In the genomic region with DNA sequence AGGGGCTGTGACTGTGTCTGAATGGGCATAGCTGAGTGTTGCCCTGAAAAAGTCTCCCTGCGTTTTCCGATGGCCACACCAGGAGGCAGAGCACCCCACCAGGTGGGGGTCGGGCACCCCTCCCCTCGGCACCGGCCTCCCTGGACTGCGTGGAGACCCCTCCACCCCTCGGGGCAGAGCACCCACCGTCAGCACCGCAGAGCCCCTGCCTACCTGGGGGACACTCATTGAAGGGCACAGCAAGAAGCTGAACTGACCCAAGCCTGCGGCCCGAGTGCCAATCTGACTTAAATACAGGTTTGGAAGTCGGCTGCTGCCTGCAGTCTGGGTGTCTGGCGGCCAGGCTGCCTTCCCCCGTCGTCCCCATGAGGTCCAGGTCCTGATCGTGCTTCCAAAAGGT, we compare ENCODE assay signal across 22 cellular contexts.
DNase-seq lines count a peak whose midpoint lies in the region; ATAC-seq and TF ChIP-seq lines count a peak whose summit lies in the region.
"Had no signal": no experiment of that assay in that cellular context is flagged by ENCODE, and none has a peak within 500 bp of the region (broad histone marks: within the 10 kb centered on the region; RNA-seq: fewer than 3 reads in every experiment).

No MANE protein-coding gene starts in this region.

- no peak overlapping the region for H3K4me3 Mint-ChIP-seq in activated CD8-positive, alpha-beta memory T cell treated with anti-CD3 and anti-CD28 coated beads, Interleukin-2, amount 10 ng/mL, durations not matched to agents 7 days and 5 days
- H3K4me3 Mint-ChIP-seq: CD4-positive, alpha-beta T cell; GM23338 had no signal

- no peak overlapping the region for H3K27ac ChIP-seq in spleen
- H3K27ac ChIP-seq: RWPE1 had no signal

- CTCF ChIA-PET in activated CD8-positive, alpha-beta memory T cell treated with anti-CD3 and anti-CD28 coated beads, Interleukin-2, amount 10 ng/mL, durations not matched to agents 7 days and 5 days (lab: Charles Lee): no interaction called here

- peak; percentile 35 for DNase-seq in activated CD8-positive, alpha-beta memory T cell treated with anti-CD3 and anti-CD28 coated beads, Interleukin-2, amount 10 ng/mL, durations not matched to agents 7 days and 5 days
- no peak for DNase-seq in activated CD8-positive, alpha-beta memory T cell treated with anti-CD3 and anti-CD28 coated beads, Interleukin-2, amount 50 U/mL, for 4 hours
- DNase-seq in H7 (peak; percentile 33), left lobe of liver (ENCODE audit: low spot score) (peak; percentile 21), spleen (peak; percentile 48), mucosa of descending colon (no peak)
- no peak for DNase-seq in stimulated activated CD4-positive, alpha-beta T cell treated with anti-CD3 and anti-CD28 coated beads, Interleukin-12 subunit alpha, Interleukin-12 subunit beta, amount 100 ng/mL, for 4 hours
- DNase-seq: BE2C, DMS153, Kasumi-1, NCI-H1048, NCI-H1436 treated with DMSO at 0.1 percent for 48 hours, NCI-H2029, NCI-H345, NCI-H524 treated with DMSO at 0.1 percent for 48 hours had no signal

- H3K4me1 Mint-ChIP-seq in activated CD8-positive, alpha-beta memory T cell treated with anti-CD3 and anti-CD28 coated beads, Interleukin-2, amount 10 ng/mL, durations not matched to agents 7 days and 5 days: no peaks in the 10 kb centered on the region

- no peaks in the 10 kb centered on the region for H3K9me3 Mint-ChIP-seq in activated CD8-positive, alpha-beta memory T cell treated with anti-CD3 and anti-CD28 coated beads, Interleukin-2, amount 10 ng/mL, durations not matched to agents 7 days and 5 days (ENCODE audit: low read depth)
- H3K9me3 Mint-ChIP-seq: CD4-positive, alpha-beta T cell; GM23338 had no signal

- H3K27me3 ChIP-seq in H7 (ENCODE audit: control insufficient read depth, insufficient read depth, low read length): no peaks in the 10 kb centered on the region
- peaks cover 0 to 20% (median 0%) of the 10 kb centered on the region in 7 donors for H3K27me3 ChIP-seq in spleen (replicated peaks in 1 of 7)
- H3K27me3 ChIP-seq: BE2C, MG63 had no signal

- no peak for TF ChIP-seq POLR2A in spleen (IDR thresholded peaks at IDR 0.05)

- H3K27me3 Mint-ChIP-seq in activated CD8-positive, alpha-beta memory T cell treated with anti-CD3 and anti-CD28 coated beads, Interleukin-2, amount 10 ng/mL, durations not matched to agents 7 days and 5 days: no peaks in the 10 kb centered on the region
- H3K27me3 Mint-ChIP-seq: CD4-positive, alpha-beta T cell had no signal

- H3K27ac Mint-ChIP-seq in activated CD8-positive, alpha-beta memory T cell treated with anti-CD3 and anti-CD28 coated beads, Interleukin-2, amount 10 ng/mL, durations not matched to agents 7 days and 5 days: no peak overlapping the region
- H3K27ac Mint-ChIP-seq: CD4-positive, alpha-beta T cell; GM23338 had no signal

- intact Hi-C loops in spleen (cut with DNase I; ENCODE audit: low total_unique reads) (no loop called here), mucosa of descending colon (cut with DNase I, micrococcal nuclease) (loop anchor here in 1 of 2 donors (10.0 kb wide), 1 partner anchor 63 kb away; no protein-coding TSS in a partner anchor)

- 81 to 91% (median 88%) methylated on average over 15 to 16 of the region's 16 CpGs for WGBS in spleen, 5 donors

- H3K4me1 ChIP-seq in spleen (peaks cover 0 to under 1% (median 0%) of the 10 kb centered on the region in 6 donors), mucosa of descending colon (ENCODE audit: low read depth) (no peaks in the 10 kb centered on the region)
- H3K4me1 ChIP-seq: BE2C had no signal

- H3K36me3 Mint-ChIP-seq in activated CD8-positive, alpha-beta memory T cell treated with anti-CD3 and anti-CD28 coated beads, Interleukin-2, amount 10 ng/mL, durations not matched to agents 7 days and 5 days: no peaks in the 10 kb centered on the region

- H3K4me3 ChIP-seq in H7 (ENCODE audit: insufficient read depth, low read depth, low read length): no peak overlapping the region
- H3K4me3 ChIP-seq in spleen: no peak overlapping the region
- H3K4me3 ChIP-seq in mucosa of descending colon: no peak overlapping the region
- H3K4me3 ChIP-seq: GM12878, GM23338, MG63 had no signal

- ATAC-seq in activated CD8-positive, alpha-beta memory T cell treated with anti-CD3 and anti-CD28 coated beads, Interleukin-2, amount 10 ng/mL, durations not matched to agents 7 days and 5 days: no peak
- no peak for ATAC-seq in left lobe of liver
- no peak for ATAC-seq in mucosa of descending colon
- no peak for ATAC-seq in HG02938 (IDR thresholded peaks at IDR 0.05; ENCODE audit: unreplicated experiment)
- ATAC-seq: GM12878, GM23338, HCT116 had no signal

- no peaks in the 10 kb centered on the region for H3K36me3 ChIP-seq in H7 (replicated peaks; ENCODE audit: control insufficient read depth, insufficient read depth, low read length)
- H3K36me3 ChIP-seq in spleen: no peaks in the 10 kb centered on the region
- no peaks in the 10 kb centered on the region for H3K36me3 ChIP-seq in mucosa of descending colon (ENCODE audit: low read depth)
- H3K36me3 ChIP-seq: BE2C, MG63 had no signal

- H3K9me3 ChIP-seq in spleen (peaks cover 0 to 9% (median 6%) of the 10 kb centered on the region in 8 donors), mucosa of descending colon (no peaks in the 10 kb centered on the region)
- H3K9me3 ChIP-seq: BE2C, MG63 had no signal

- TF ChIP-seq CTCF in spleen (IDR thresholded peaks at IDR 0.05 in 8 of 11, conservative IDR thresholded peaks at IDR 0.05 in 3 of 11) (no peak), mucosa of descending colon (IDR thresholded peaks at IDR 0.05) (no peak)

Comparison
In these comparisons a context has a peak if more than half of its experiments do, and no peak if none do; other contexts are left out.
1. DNase-seq: peak in activated CD8-positive, alpha-beta memory T cell treated with anti-CD3 and anti-CD28 coated beads, Interleukin-2, amount 10 ng/mL, durations not matched to agents 7 days and 5 days (single experiment), H7 (single experiment), left lobe of liver (single experiment) and spleen (single experiment); none in activated CD8-positive, alpha-beta memory T cell treated with anti-CD3 and anti-CD28 coated beads, Interleukin-2, amount 50 U/mL, for 4 hours (single experiment), mucosa of descending colon (0 of 3) and stimulated activated CD4-positive, alpha-beta T cell treated with anti-CD3 and anti-CD28 coated beads, Interleukin-12 subunit alpha, Interleukin-12 subunit beta, amount 100 ng/mL, for 4 hours (single experiment).